10 cellular contexts compared by ENCODE assay signal in genomic region chr5:32325067-32325466, GRCh38. TPM values are rescaled to one million over a fixed set of nuclear protein-coding genes. Genes with fewer than 3 reads are reported as not detected.
A peak's percentile ranks its signal among the peaks of the same experiment; 100 is the strongest.
DNase-seq lines count a peak whose midpoint lies in the region; ATAC-seq and TF ChIP-seq lines count a peak whose summit lies in the region.
"Had no signal": no experiment of that assay in that cellular context is flagged by ENCODE, and none has a peak within 500 bp of the region (broad histone marks: within the 10 kb centered on the region; RNA-seq: fewer than 3 reads in every experiment).

No MANE protein-coding gene starts in this region.

- H3K9me3 ChIP-seq in right cardiac atrium (ENCODE audit: control insufficient read depth, low read length) (no peaks in the 10 kb centered on the region), stomach (peaks cover 0 to 9% (median 7%) of the 10 kb centered on the region in 4 donors), endodermal cell (ENCODE audit: control insufficient read depth, low read length) (peaks cover 9% of the 10 kb centered on the region)

- H3K4me1 Mint-ChIP-seq in endodermal cell, result peaks cover 5% of the 10 kb centered on the region

- WGBS in right cardiac atrium, result 56% methylated on average over 3 of the region's 3 CpGs
- 68 to 75% (median 69%) methylated on average over 3 of the region's 3 CpGs for WGBS in stomach, 5 donors
- 93 to 94% methylated on average over 3 of the region's 3 CpGs for WGBS in endodermal cell (ENCODE audit: insufficient coverage in 1 of 2, insufficient read length in 1 of 2), 2 experiments

- H3K27ac Mint-ChIP-seq in endodermal cell, result no peak overlapping the region

- H3K36me3 Mint-ChIP-seq in endodermal cell (ENCODE audit: low read depth), result peaks cover 3% of the 10 kb centered on the region

- no peak for DNase-seq in left ventricle myocardium superior
- no peak for DNase-seq in right cardiac atrium
- DNase-seq in cardiac fibroblast (ENCODE audit: low read depth in 2 of 2), result peak; percentile 22 to 51
- DNase-seq in stomach, result no peak
- DNase-seq in endodermal cell, result no peak
- no peak for DNase-seq in glomerular visceral epithelial cell (ENCODE audit: extremely low spot score)
- DNase-seq: NCI-H146, upper lobe of left lung had no signal

- no peaks in the 10 kb centered on the region for H3K27me3 Mint-ChIP-seq in endodermal cell (ENCODE audit: insufficient read depth)

- TF ChIP-seq POLR2A in stomach (IDR thresholded peaks at IDR 0.05), result no peak

- no peak overlapping the region for H3K4me3 ChIP-seq in right cardiac atrium (ENCODE audit: low read length)
- H3K4me3 ChIP-seq in cardiac fibroblast (replicated peaks in 1 of 2; ENCODE audit: low read depth in 2 of 2, low read length in 2 of 2), result no peak overlapping the region
- no peak overlapping the region for H3K4me3 ChIP-seq in stomach
- H3K4me3 ChIP-seq in endodermal cell (ENCODE audit: low read length), result no peak overlapping the region
- H3K4me3 ChIP-seq: upper lobe of left lung had no signal

- no peak for TF ChIP-seq EP300 in stomach (IDR thresholded peaks at IDR 0.05)

- H3K4me1 ChIP-seq in right cardiac atrium (ENCODE audit: control insufficient read depth, insufficient read depth, low read length) (peaks cover 2% of the 10 kb centered on the region), stomach (peaks cover 7 to 11% (median 10%) of the 10 kb centered on the region in 4 donors), endodermal cell (ENCODE audit: control insufficient read depth, insufficient read depth, low read length) (no peaks in the 10 kb centered on the region)

- TF ChIP-seq CTCF in cardiac fibroblast (IDR thresholded peaks at IDR 0.05; ENCODE audit: low read depth, low read length), result no peak
- TF ChIP-seq CTCF in stomach (IDR thresholded peaks at IDR 0.05), result no peak
- no peak for TF ChIP-seq CTCF in endodermal cell (conservative IDR thresholded peaks at IDR 0.05)

- peaks cover 9% of the 10 kb centered on the region for H3K9me3 Mint-ChIP-seq in endodermal cell

- H3K36me3 ChIP-seq in stomach (no peaks in the 10 kb centered on the region), endodermal cell (ENCODE audit: control insufficient read depth, insufficient read depth, low read length) (no peaks in the 10 kb centered on the region)
- H3K36me3 ChIP-seq: upper lobe of left lung had no signal

- intact Hi-C loops in left ventricle myocardium superior (cut with micrococcal nuclease) (loop anchor here (5.0 kb wide), 1 partner anchor 93 kb away; no protein-coding TSS in a partner anchor), right cardiac atrium (cut with DNase I) (loop anchor here in 1 of 4 donors (5.0 kb wide), 1 partner anchor 93 kb away; no protein-coding TSS in a partner anchor), stomach (cut with DNase I; ENCODE audit: low total_unique reads) (loop anchor here (10.0 kb wide), 1 partner anchor 90 kb away; no protein-coding TSS in a partner anchor)

- H3K27ac ChIP-seq in right cardiac atrium (ENCODE audit: low read length) (no peak overlapping the region), stomach (no peak overlapping the region), endodermal cell (ENCODE audit: low read depth, low read length) (no peak overlapping the region)
- H3K27ac ChIP-seq: upper lobe of left lung had no signal

- H3K9ac ChIP-seq in endodermal cell (ENCODE audit: extremely low read depth, low read length, poor library complexity, severe bottlenecking), result no peak overlapping the region

- H3K27me3 ChIP-seq in right cardiac atrium (ENCODE audit: control insufficient read depth, insufficient read depth), result no peaks in the 10 kb centered on the region
- H3K27me3 ChIP-seq in stomach, result no peaks in the 10 kb centered on the region
- no peaks in the 10 kb centered on the region for H3K27me3 ChIP-seq in endodermal cell (ENCODE audit: control insufficient read depth, insufficient read depth, low read length, poor library complexity, severe bottlenecking)
- H3K27me3 ChIP-seq: upper lobe of left lung had no signal

- ATAC-seq in left ventricle myocardium superior (peak; percentile 46), right cardiac atrium (no peak), HG03196 (IDR thresholded peaks at IDR 0.05; ENCODE audit: unreplicated experiment) (peak; percentile 54), HG02970 (IDR thresholded peaks at IDR 0.05; ENCODE audit: low FRiP score, unreplicated experiment) (no peak)

- H3K4me3 Mint-ChIP-seq in endodermal cell, result no peak overlapping the region

RNA-seq across cellular contexts. Expression of gene MTMR12, which starts 12.3 kb away (rescaled TPM):
- 17.4 TPM for total RNA-seq in left ventricle myocardium superior
- 10 to 100 TPM; 19.1 to 28.1 (median 22.7) TPM for total RNA-seq in right cardiac atrium
- polyA plus RNA-seq in right cardiac atrium, result 6.2 TPM
- 10 to 100 TPM; 35.6 to 51.9 (median 45.5) TPM for total RNA-seq in stomach
- 10 to 100 TPM in 2 of 3 donors, 1 to 10 TPM in 1; 7.2 to 15.0 (median 11.5) TPM for polyA plus RNA-seq in stomach
- total RNA-seq in endodermal cell, result 10 to 100 TPM; 32.7 to 33.3 TPM
- polyA plus RNA-seq in endodermal cell (2013, experiment 1 of 2), result 24.2 TPM
- 22.1 TPM for polyA plus RNA-seq in endodermal cell (2013, experiment 2 of 2)

Comparison
In these comparisons a context has a peak if more than half of its experiments do, and no peak if none do; other contexts are left out.
1. ATAC-seq: peak in left ventricle myocardium superior (single experiment) and HG03196 (single experiment); none in right cardiac atrium (0 of 2) and HG02970 (single experiment).
2. DNase-seq: peak in cardiac fibroblast (2 of 2); none in left ventricle myocardium superior (single experiment), right cardiac atrium (0 of 3), stomach (single experiment), endodermal cell (single experiment) and glomerular visceral epithelial cell (single experiment).